Comparison of ENCODE assay signal across 11 cellular contexts in the genomic region with DNA sequence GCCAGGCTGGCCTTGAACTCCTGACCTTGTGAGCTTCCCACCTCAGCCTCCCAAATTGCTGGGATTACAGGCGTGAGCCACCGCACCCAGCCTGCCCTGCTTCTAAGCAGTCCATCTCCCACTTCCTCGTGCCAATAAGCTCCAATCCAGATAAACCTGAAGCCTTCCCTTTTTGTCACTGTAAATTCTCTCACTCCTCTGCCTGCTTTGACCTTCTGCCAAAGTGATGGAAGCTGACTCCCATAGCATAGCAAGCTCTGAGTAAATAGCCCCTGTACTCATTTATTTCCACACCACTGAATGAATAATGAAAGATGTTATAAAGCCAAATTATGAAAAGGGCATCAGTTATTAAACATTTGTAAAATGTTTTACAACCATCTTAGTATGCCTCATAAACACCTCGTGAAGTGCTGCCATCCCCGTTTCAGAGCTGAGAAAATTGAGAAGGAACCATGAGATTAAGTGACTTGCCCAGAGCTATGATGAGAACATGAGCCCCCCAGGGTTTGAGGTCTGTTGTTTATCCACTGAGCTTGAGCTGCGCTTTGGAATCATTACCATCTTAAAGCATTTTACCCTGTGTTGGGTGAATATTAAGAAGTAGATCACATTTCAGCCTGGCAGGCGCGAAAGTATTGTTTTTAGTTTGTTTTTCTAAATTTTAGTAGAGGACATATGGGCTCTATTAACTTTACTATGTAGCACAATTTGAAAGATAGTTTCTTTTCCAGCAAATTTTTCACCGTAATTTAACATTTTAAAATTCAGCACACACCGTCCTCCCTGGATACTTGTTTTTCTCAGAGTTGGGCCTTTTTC. TPM values are rescaled to one million over a fixed set of nuclear protein-coding genes. Genes with fewer than 3 reads are reported as not detected.
A peak's percentile ranks its signal among the peaks of the same experiment; 100 is the strongest.
DNase-seq lines count a peak whose midpoint lies in the region; ATAC-seq and TF ChIP-seq lines count a peak whose summit lies in the region.
"Had no signal": no experiment of that assay in that cellular context is flagged by ENCODE, and none has a peak within 500 bp of the region (broad histone marks: within the 10 kb centered on the region; RNA-seq: fewer than 3 reads in every experiment).

No MANE protein-coding gene starts in this region.

- peaks cover 17% of the 10 kb centered on the region for H3K27me3 Mint-ChIP-seq in activated CD8-positive, alpha-beta memory T cell treated with anti-CD3 and anti-CD28 coated beads, Interleukin-2, amount 10 ng/mL, durations not matched to agents 7 days and 5 days

- H3K27ac Mint-ChIP-seq in activated CD8-positive, alpha-beta memory T cell treated with anti-CD3 and anti-CD28 coated beads, Interleukin-2, amount 10 ng/mL, durations not matched to agents 7 days and 5 days = no peak overlapping the region
- H3K27ac Mint-ChIP-seq: activated CD4-positive, alpha-beta T cell treated with anti-CD3 and anti-CD28 coated beads, Interleukin-2, amount 10 ng/mL, durations not matched to agents 7 days and 5 days; B cell had no signal

- H4K20me1 ChIP-seq in PC-3 (ENCODE audit: low read length) = no peaks in the 10 kb centered on the region

- no TSS peak for BruUV-seq in PC-3 (replicated peaks; lab: Mats Ljungman, UMichigan)

- H3K36me3 ChIP-seq in ACC112 (ENCODE audit: insufficient read depth, low read length) (no peaks in the 10 kb centered on the region), PC-3 (ENCODE audit: low read depth, low read length) (no peaks in the 10 kb centered on the region)

- H3K79me2 ChIP-seq in ACC112 (ENCODE audit: control insufficient read depth, insufficient read depth, low read length, unreplicated experiment) (no peaks in the 10 kb centered on the region), PC-3 (ENCODE audit: low read length) (no peaks in the 10 kb centered on the region)

- no peak overlapping the region for H3K4me3 Mint-ChIP-seq in activated CD8-positive, alpha-beta memory T cell treated with anti-CD3 and anti-CD28 coated beads, Interleukin-2, amount 10 ng/mL, durations not matched to agents 7 days and 5 days
- H3K4me3 Mint-ChIP-seq: activated CD4-positive, alpha-beta T cell treated with anti-CD3 and anti-CD28 coated beads, Interleukin-2, amount 10 ng/mL, durations not matched to agents 7 days and 5 days; B cell had no signal

- no peaks in the 10 kb centered on the region for H3K36me3 Mint-ChIP-seq in activated CD8-positive, alpha-beta memory T cell treated with anti-CD3 and anti-CD28 coated beads, Interleukin-2, amount 10 ng/mL, durations not matched to agents 7 days and 5 days

- H3K27ac ChIP-seq in ACC112 (ENCODE audit: low read depth, low read length) = no peak overlapping the region
- no peak overlapping the region for H3K27ac ChIP-seq in PC-3 (ENCODE audit: low read length)

- no peak overlapping the region for H3K9ac ChIP-seq in PC-3 (ENCODE audit: low read length)

- H3K9me2 ChIP-seq in PC-3 (replicated peaks; ENCODE audit: low read length) = no peaks in the 10 kb centered on the region

- H2AFZ ChIP-seq in ACC112 (ENCODE audit: low read length, unreplicated experiment) = peak overlapping the region; percentile 95
- no peak overlapping the region for H2AFZ ChIP-seq in PC-3 (ENCODE audit: low read length)

- DNase-seq in PC-3 (no peak), foreskin fibroblast (peak in 1 of 2 donors; percentile 36), omental fat pad (ENCODE audit: low spot score) (no peak), globus pallidus (ENCODE audit: low spot score) (no peak), RKO (ENCODE audit: low spot score) (no peak)
- no peak for DNase-seq in activated CD8-positive, alpha-beta memory T cell treated with anti-CD3 and anti-CD28 coated beads, Interleukin-2, amount 10 ng/mL, durations not matched to agents 7 days and 5 days
- DNase-seq: activated CD4-positive, alpha-beta T cell treated with anti-CD3 and anti-CD28 coated beads, Interleukin-2, amount 10 ng/mL, durations not matched to agents 7 days and 5 days; left cardiac atrium had no signal

- H3K4me1 Mint-ChIP-seq in activated CD8-positive, alpha-beta memory T cell treated with anti-CD3 and anti-CD28 coated beads, Interleukin-2, amount 10 ng/mL, durations not matched to agents 7 days and 5 days = no peaks in the 10 kb centered on the region
- H3K4me1 Mint-ChIP-seq: B cell had no signal

- no peaks in the 10 kb centered on the region for H3K9me3 ChIP-seq in PC-3 (ENCODE audit: low read length)

- H3K4me2 ChIP-seq in PC-3 (ENCODE audit: low read length) = no peak overlapping the region

- intact Hi-C loops in PC-3 (cut with micrococcal nuclease) = no loop called here

- peak; percentile 38 for ATAC-seq in PC-3
- ATAC-seq in omental fat pad (ENCODE audit: low FRiP score) = peak; percentile 66
- no peak for ATAC-seq in activated CD8-positive, alpha-beta memory T cell treated with anti-CD3 and anti-CD28 coated beads, Interleukin-2, amount 10 ng/mL, durations not matched to agents 7 days and 5 days
- no peak for ATAC-seq in HG03139 (IDR thresholded peaks at IDR 0.05; ENCODE audit: unreplicated experiment)

- CTCF ChIA-PET in PC-3 (lab: Charles Lee) = no interaction called here
- CTCF ChIA-PET in activated CD8-positive, alpha-beta memory T cell treated with anti-CD3 and anti-CD28 coated beads, Interleukin-2, amount 10 ng/mL, durations not matched to agents 7 days and 5 days (lab: Charles Lee) = interaction anchor here (0.7 to 1.2 kb wide), 2 partner anchors 9 to 1273 kb away, joined by 3 read pairs; no protein-coding TSS in a partner anchor

- H3K4me1 ChIP-seq in ACC112 (ENCODE audit: control insufficient read depth, insufficient read depth, low read length, unreplicated experiment) (peaks cover 10% of the 10 kb centered on the region), PC-3 (ENCODE audit: insufficient read depth, low read length) (no peaks in the 10 kb centered on the region)

- H3K9me3 Mint-ChIP-seq in activated CD8-positive, alpha-beta memory T cell treated with anti-CD3 and anti-CD28 coated beads, Interleukin-2, amount 10 ng/mL, durations not matched to agents 7 days and 5 days (ENCODE audit: low read depth) = no peaks in the 10 kb centered on the region

- no peak for TF ChIP-seq CTCF in PC-3 (conservative IDR thresholded peaks at IDR 0.05; ENCODE audit: low read depth, low read length)
- no peak for TF ChIP-seq CTCF in foreskin fibroblast (IDR thresholded peaks at IDR 0.05; ENCODE audit: low read depth, low read length)
- no peak for TF ChIP-seq CTCF in omental fat pad (IDR thresholded peaks at IDR 0.05)

- no peaks in the 10 kb centered on the region for H3F3A ChIP-seq in PC-3 (ENCODE audit: low read length, unreplicated experiment)

- H3K27me3 ChIP-seq in ACC112 (ENCODE audit: insufficient read depth, low read length) (no peaks in the 10 kb centered on the region), PC-3 (ENCODE audit: low read length) (no peaks in the 10 kb centered on the region)

- POLR2A ChIA-PET in PC-3 (lab: Charles Lee; ENCODE audit: unreplicated experiment) = interaction anchor here (0.6 to 0.8 kb wide), 2 partner anchors 53 to 197 kb away, joined by 4 to 6 read pairs; a partner anchor contains a TSS

- H3K4me3 ChIP-seq in ACC112 (ENCODE audit: low read depth, low read length) = peak overlapping the region; percentile 34
- H3K4me3 ChIP-seq in PC-3 (ENCODE audit: low read length) = no peak overlapping the region
- H3K4me3 ChIP-seq in foreskin fibroblast (ENCODE audit: low read depth in 1 of 2, low read length in 2 of 2) = peak overlapping the region; percentile 29 to 38

RNA-seq across cellular contexts. Expression of a gene that starts 30.3 kb away (rescaled TPM):
- total RNA-seq in PC-3 (2014; rRNA removed) = 2.8 and 3.1 TPM in 2 replicates
- 10 to 100 TPM; 12.2 to 20.1 (median 14.5) TPM for total RNA-seq in omental fat pad
- total RNA-seq in activated CD8-positive, alpha-beta memory T cell treated with anti-CD3 and anti-CD28 coated beads, Interleukin-2, amount 10 ng/mL, durations not matched to agents 7 days and 5 days = under 1 TPM in 1 of 2 experiments, not detected in 1; 0.14 TPM

RNA-seq across cellular contexts. Expression of a gene that starts 37.2 kb away (rescaled TPM):
- 2.3 and 7.7 TPM in 2 replicates for total RNA-seq in PC-3 (2014; rRNA removed)
- total RNA-seq in omental fat pad = 10 to 100 TPM; 11.4 to 17.1 (median 15.7) TPM
- total RNA-seq in activated CD8-positive, alpha-beta memory T cell treated with anti-CD3 and anti-CD28 coated beads, Interleukin-2, amount 10 ng/mL, durations not matched to agents 7 days and 5 days = 10 to 100 TPM; 35.5 to 38.3 TPM

RNA-seq across cellular contexts. Expression of a gene that starts 52.9 kb away (rescaled TPM):
- total RNA-seq in PC-3 (2014; rRNA removed) (15.5 and 17.3 TPM in 2 replicates), omental fat pad (10 to 100 TPM; 15.1 to 25.9 (median 22.0) TPM)
- under 1 TPM in 1 of 2 experiments, not detected in 1; 0.28 TPM for total RNA-seq in activated CD8-positive, alpha-beta memory T cell treated with anti-CD3 and anti-CD28 coated beads, Interleukin-2, amount 10 ng/mL, durations not matched to agents 7 days and 5 days

Comparison
In these comparisons a context has a peak if more than half of its experiments do, and no peak if none do; other contexts are left out.
1. ATAC-seq: peak in PC-3 (single experiment) and omental fat pad (single experiment); none in activated CD8-positive, alpha-beta memory T cell treated with anti-CD3 and anti-CD28 coated beads, Interleukin-2, amount 10 ng/mL, durations not matched to agents 7 days and 5 days (single experiment) and HG03139 (single experiment).
2. RNA of a gene that starts 52.9 kb away (total RNA-seq): 15.1 to 25.9 TPM in omental fat pad and 15.5 to 17.3 TPM in PC-3; 0.28 TPM in activated CD8-positive, alpha-beta memory T cell treated with anti-CD3 and anti-CD28 coated beads, Interleukin-2, amount 10 ng/mL, durations not matched to agents 7 days and 5 days; every median in the first group is over 10 times any median in the second.